ENCODE assay signal across 27 cellular contexts in genomic region chr1:67960766-67961165, GRCh38.
"Had no signal": no experiment of that assay in that cellular context is flagged by ENCODE, and none has a peak within 500 bp of the region (broad histone marks: within the 10 kb centered on the region; RNA-seq: fewer than 3 reads in every experiment).

No MANE protein-coding gene starts in this region.

- H3K36me3 ChIP-seq: left ventricle myocardium inferior, ovary, right atrium auricular region, right lobe of liver, stomach, thyroid gland, transverse colon, upper lobe of left lung, vagina had no signal

- H3K4me3 Mint-ChIP-seq: immature natural killer cell; mesothelial cell of epicardium; naive B cell; natural killer cell treated with Interleukin-12 subunit alpha and Interleukin-12 subunit beta and Interleukin-15 and Interleukin-18, amount 100 ng/mL, for 72 hours; stimulated activated naive B cell treated with anti-CD40 and anti-IgM and Interleukin-4, amounts not matched to agents 10 μg/mL and 1 μg/mL and 100 μg/mL, for 72 hours had no signal

- H3K9me3 ChIP-seq: ovary, testis, thyroid gland, vagina had no signal

- H3K27me3 ChIP-seq: ovary, right atrium auricular region, right lobe of liver, stomach, testis, thyroid gland, transverse colon, upper lobe of left lung, vagina had no signal

- FAIRE-seq: islet of Langerhans, kidney had no signal

- DNase-seq: hypothalamus; immature natural killer cell; kidney; left ventricle myocardium inferior; mesendoderm; naive B cell; ovary; right lobe of liver; stimulated activated CD4-positive, alpha-beta T cell treated with anti-CD3 and anti-CD28 coated beads, Interleukin-1b, Interleukin-23, amount 100 ng/mL, for 48 hours; stimulated activated CD4-positive, alpha-beta T cell treated with anti-CD3 and anti-CD28 coated beads, Interleukin-2, amount 100 ng/mL, for 48 hours; stimulated activated CD4-positive, alpha-beta T cell treated with anti-CD3 and anti-CD28 coated beads, Interleukin-4, amount 100 ng/mL, for 4 hours; stimulated activated CD8-positive, alpha-beta memory T cell treated with anti-CD3 and anti-CD28 coated beads, Interleukin-4, amount 100 ng/mL, for 48 hours; stimulated activated naive B cell treated with anti-CD40 and anti-IgM and Interleukin-4, amounts not matched to agents 10 μg/mL and 1 μg/mL and 100 μg/mL, for 72 hours; stimulated activated naive CD8-positive, alpha-beta T cell treated with anti-CD3 and anti-CD28 coated beads, Interleukin-15, Interleukin-2, amounts not matched to agents 100 U/mL and 50 U/mL, for 24 hours; stomach; testis; thyroid gland; transverse colon; upper lobe of left lung had no signal

- H3K4me1 Mint-ChIP-seq: immature natural killer cell; naive B cell; stimulated activated naive B cell treated with anti-CD40 and anti-IgM and Interleukin-4, amounts not matched to agents 10 μg/mL and 1 μg/mL and 100 μg/mL, for 72 hours had no signal

- H3K4me1 ChIP-seq: right atrium auricular region, right lobe of liver, thyroid gland, transverse colon, vagina had no signal

- H3K4me2 ChIP-seq: smooth muscle cell had no signal

- H3K36me3 Mint-ChIP-seq: immature natural killer cell; natural killer cell treated with Interleukin-12 subunit alpha and Interleukin-12 subunit beta and Interleukin-15 and Interleukin-18, amount 100 ng/mL, for 72 hours; stimulated activated naive B cell treated with anti-CD40 and anti-IgM and Interleukin-4, amounts not matched to agents 10 μg/mL and 1 μg/mL and 100 μg/mL, for 72 hours had no signal

- H3K4me3 ChIP-seq: left ventricle myocardium inferior, lung, ovary, right atrium auricular region, right lobe of liver, smooth muscle cell, stomach, testis, thyroid gland, transverse colon, upper lobe of left lung, vagina had no signal

- H3K27ac ChIP-seq: left ventricle myocardium inferior, ovary, right atrium auricular region, right lobe of liver, stomach, testis, thyroid gland, transverse colon, upper lobe of left lung, vagina had no signal

- H3K27ac Mint-ChIP-seq: immature natural killer cell; mesothelial cell of epicardium; naive B cell; natural killer cell treated with Interleukin-12 subunit alpha and Interleukin-12 subunit beta and Interleukin-15 and Interleukin-18, amount 100 ng/mL, for 72 hours; progenitor cell of endocrine pancreas; stimulated activated naive B cell treated with anti-CD40 and anti-IgM and Interleukin-4, amounts not matched to agents 10 μg/mL and 1 μg/mL and 100 μg/mL, for 72 hours had no signal

- ATAC-seq: natural killer cell treated with Interleukin-12 subunit alpha and Interleukin-12 subunit beta and Interleukin-15 and Interleukin-18, amount 100 ng/mL, for 72 hours; right lobe of liver; stimulated activated naive CD8-positive, alpha-beta T cell treated with anti-CD3 and anti-CD28 coated beads, Interleukin-15, Interleukin-2, amounts not matched to agents 100 U/mL and 50 U/mL, for 24 hours had no signal

- H3K27me3 Mint-ChIP-seq: progenitor cell of endocrine pancreas; stimulated activated naive B cell treated with anti-CD40 and anti-IgM and Interleukin-4, amounts not matched to agents 10 μg/mL and 1 μg/mL and 100 μg/mL, for 72 hours had no signal
